8 cellular contexts compared by ENCODE assay signal in the genomic region with DNA sequence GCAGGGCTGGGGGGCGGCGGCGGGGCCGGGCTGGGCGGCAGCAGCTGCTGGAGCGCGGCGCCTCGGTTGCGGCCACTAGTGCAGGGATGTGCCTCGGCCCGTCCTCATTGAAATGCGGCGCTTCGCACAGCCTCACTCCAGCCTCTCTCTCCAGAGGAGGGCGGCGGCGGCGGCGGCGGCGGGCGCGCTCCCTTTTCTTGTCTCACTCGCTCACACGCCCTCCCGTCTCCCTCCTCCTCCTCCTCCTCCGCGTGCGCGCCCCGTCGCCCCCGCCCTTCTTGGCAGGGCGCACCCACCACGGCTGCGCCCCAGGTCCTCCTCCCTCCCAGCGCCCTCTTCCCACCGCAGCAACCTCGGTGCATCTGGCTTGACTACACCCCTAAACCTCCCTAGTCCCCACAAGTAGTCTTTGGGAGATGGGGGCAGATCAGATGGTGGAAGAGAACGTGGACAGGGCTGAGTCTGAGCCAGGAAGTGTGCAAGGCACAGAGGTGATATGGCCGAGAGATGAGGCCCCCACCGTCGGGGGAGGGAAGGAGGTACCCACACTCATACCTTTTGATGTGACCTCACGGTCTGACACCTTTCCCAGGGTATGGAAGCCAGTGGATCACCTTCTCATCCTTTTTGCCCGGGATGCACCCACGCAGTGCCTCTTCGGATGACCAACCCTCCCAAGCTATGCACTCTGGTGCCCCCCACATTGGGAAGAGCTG. TPM values are rescaled to one million over a fixed set of nuclear protein-coding genes. Genes with fewer than 3 reads are reported as not detected.
A peak's percentile ranks its signal among the peaks of the same experiment; 100 is the strongest.
DNase-seq lines count a peak whose midpoint lies in the region; ATAC-seq, FAIRE-seq and TF ChIP-seq lines count a peak whose summit lies in the region.

DCLK1 (minus strand) TSS at position 168 of the 716 bp plus-strand sequence.

- H3K9me1 ChIP-seq in keratinocyte (ENCODE audit: control insufficient read depth, extremely low read depth, insufficient read depth, low read length): no peaks in the 10 kb centered on the region

- DNase-seq in stimulated activated naive CD8-positive, alpha-beta T cell treated with anti-CD3 and anti-CD28 coated beads, Interleukin-15, amount 100 ng/mL, for 72 hours: no peak
- no peak for DNase-seq in stimulated activated naive CD8-positive, alpha-beta T cell treated with anti-CD3 and anti-CD28 coated beads, Interleukin-15, Interleukin-2, amounts not matched to agents 100 U/mL and 50 U/mL, for 24 hours
- DNase-seq in caudate nucleus (lab: John Stamatoyannopoulos, UW) (peak in 30 of 61 donors; percentile 6 to 66 (median 30)), keratinocyte (ENCODE audit: low read depth, low spot score) (no peak), left lobe of liver (ENCODE audit: low spot score) (no peak)
- no peak for DNase-seq in stimulated activated CD4-positive, alpha-beta T cell treated with anti-CD3 and anti-CD28 coated beads, Interleukin-4, amount 100 ng/mL, for 24 hours

- H3K4me3 ChIP-seq in keratinocyte (ENCODE audit: control insufficient read depth in 2 of 3, extremely low read depth in 1 of 3, insufficient read depth in 2 of 3, low read depth in 1 of 3, low read length in 3 of 3) (peak within 1 kb of the TSS in 1 of 3 experiments; percentile 9), subcutaneous abdominal adipose tissue (ENCODE audit: low read depth in 1 of 5, low read length in 5 of 5) (peak within 1 kb of the TSS; percentile 56 to 78 (median 64))

- peaks cover 0 to 7% of the 10 kb centered on the region in 2 donors for H3K9me3 Mint-ChIP-seq in stimulated activated naive CD8-positive, alpha-beta T cell treated with anti-CD3 and anti-CD28 coated beads, Interleukin-15, amount 100 ng/mL, for 72 hours

- H2AFZ ChIP-seq in keratinocyte (ENCODE audit: control insufficient read depth, low read length): no peak within 1 kb of the TSS

- no peak for FAIRE-seq in keratinocyte (lab: Jason Lieb, UNC)

- H3K4me3 Mint-ChIP-seq in stimulated activated naive CD8-positive, alpha-beta T cell treated with anti-CD3 and anti-CD28 coated beads, Interleukin-15, amount 100 ng/mL, for 72 hours: no peak within 1 kb of the TSS

- dilution Hi-C loops in keratinocyte (cut with MboI; ENCODE audit: extremely low pct_ligation_motif_present, low sequenced_read_pairs): no loop called here

- TF ChIP-seq CTCF in keratinocyte (optimal IDR thresholded peaks at IDR 0.05 in 1 of 3, IDR thresholded peaks at IDR 0.05 in 1 of 3, conservative IDR thresholded peaks at IDR 0.05 in 1 of 3; ENCODE audit: extremely low read depth in 1 of 3, insufficient read depth in 2 of 3, low read length in 3 of 3): no peak

- peak; percentile 31 for ATAC-seq in stimulated activated naive CD8-positive, alpha-beta T cell treated with anti-CD3 and anti-CD28 coated beads, Interleukin-15, amount 100 ng/mL, for 72 hours
- ATAC-seq in stimulated activated naive CD8-positive, alpha-beta T cell treated with anti-CD3 and anti-CD28 coated beads, Interleukin-15, Interleukin-2, amounts not matched to agents 100 U/mL and 50 U/mL, for 24 hours: no peak
- no peak for ATAC-seq in left lobe of liver
- ATAC-seq in GM21619 (IDR thresholded peaks at IDR 0.05; ENCODE audit: unreplicated experiment): no peak

- no peaks in the 10 kb centered on the region for H4K20me1 ChIP-seq in keratinocyte (ENCODE audit: control insufficient read depth, extremely low read depth, insufficient read depth, low read length)

- H3K36me3 ChIP-seq in keratinocyte (ENCODE audit: control insufficient read depth in 2 of 2, extremely low read depth in 1 of 2, insufficient read depth in 2 of 2, low read length in 2 of 2): no peaks in the 10 kb centered on the region
- no peaks in the 10 kb centered on the region for H3K36me3 ChIP-seq in subcutaneous abdominal adipose tissue (ENCODE audit: control insufficient read depth in 5 of 5, insufficient read depth in 5 of 5, low read length in 5 of 5)

- H3K27me3 Mint-ChIP-seq in stimulated activated naive CD8-positive, alpha-beta T cell treated with anti-CD3 and anti-CD28 coated beads, Interleukin-15, amount 100 ng/mL, for 72 hours: peaks cover 62% of the 10 kb centered on the region

- no peaks in the 10 kb centered on the region for H3K79me2 ChIP-seq in keratinocyte (ENCODE audit: control insufficient read depth, insufficient read depth, low read length)

- H3K9ac ChIP-seq in keratinocyte (ENCODE audit: control insufficient read depth, extremely low read depth, insufficient read depth, low read length): no peak within 1 kb of the TSS
- H3K9ac ChIP-seq in subcutaneous abdominal adipose tissue (ENCODE audit: low read length in 5 of 5): peak within 1 kb of the TSS in 1 of 5 donors; percentile 18

- H3K9me3 ChIP-seq in keratinocyte (ENCODE audit: control insufficient read depth, low read depth, low read length) (no peaks in the 10 kb centered on the region), subcutaneous abdominal adipose tissue (ENCODE audit: control insufficient read depth in 5 of 5, low read length in 5 of 5) (peaks cover 0 to 2% (median 0%) of the 10 kb centered on the region in 5 donors)

- H3K27ac Mint-ChIP-seq in stimulated activated naive CD8-positive, alpha-beta T cell treated with anti-CD3 and anti-CD28 coated beads, Interleukin-15, amount 100 ng/mL, for 72 hours: no peak within 1 kb of the TSS

- H3K27ac ChIP-seq in caudate nucleus (ENCODE audit: low read depth, low read length): peak within 1 kb of the TSS; percentile 26
- no peak within 1 kb of the TSS for H3K27ac ChIP-seq in keratinocyte (ENCODE audit: control insufficient read depth, insufficient read depth, low read length)
- peak within 1 kb of the TSS; percentile 60 for H3K27ac ChIP-seq in subcutaneous abdominal adipose tissue (ENCODE audit: low read depth, low read length)

- H3K4me1 ChIP-seq in keratinocyte (ENCODE audit: control insufficient read depth, extremely low read depth, insufficient read depth, low read length) (no peaks in the 10 kb centered on the region), subcutaneous abdominal adipose tissue (ENCODE audit: control insufficient read depth in 5 of 5, insufficient read depth in 5 of 5, low read length in 5 of 5) (peaks cover 0 to 17% (median 11%) of the 10 kb centered on the region in 5 donors)

- H3K27me3 ChIP-seq in keratinocyte (ENCODE audit: control insufficient read depth, extremely low read depth, insufficient read depth, low read length) (peaks cover 31% of the 10 kb centered on the region), subcutaneous abdominal adipose tissue (ENCODE audit: control insufficient read depth in 5 of 5, insufficient read depth in 4 of 5, low read length in 5 of 5) (peaks cover 0 to 20% (median 9%) of the 10 kb centered on the region in 5 donors)

- H3K4me1 Mint-ChIP-seq in stimulated activated naive CD8-positive, alpha-beta T cell treated with anti-CD3 and anti-CD28 coated beads, Interleukin-15, amount 100 ng/mL, for 72 hours: no peaks in the 10 kb centered on the region

- peak within 1 kb of the TSS; percentile 44 for H3K4me2 ChIP-seq in keratinocyte (ENCODE audit: control insufficient read depth, extremely low read depth, insufficient read depth, low read depth, low read length)

RNA-seq across cellular contexts. Expression of gene DCLK1, which starts in this region (rescaled TPM):
- 0.03 to 0.05 TPM (median 0.04 TPM) in 3 replicates for polyA plus RNA-seq in keratinocyte
- not detected for polyA plus RNA-seq in keratinocyte (2011; ENCODE audit: low read depth)
- 0.06 and 0.12 TPM in 2 replicates for polyA plus RNA-seq in keratinocyte (2011; cell fraction: cytosol; rRNA removed)
- polyA plus RNA-seq in keratinocyte (2011; cell fraction: nucleus; rRNA removed): 0.23 and 0.28 TPM in 2 replicates
- polyA plus RNA-seq in keratinocyte (2012; ENCODE audit: low replicate concordance): 0.03 and 0.05 TPM in 2 replicates
- not detected in 3 replicates for polyA minus RNA-seq in keratinocyte
- not detected for polyA minus RNA-seq in keratinocyte (2011; cell fraction: cytosol; rRNA and poly(A)+ RNA removed)
- 0.21 and 1.5 TPM in 2 replicates for polyA minus RNA-seq in keratinocyte (2011; cell fraction: nucleus; rRNA and poly(A)+ RNA removed)
- total RNA-seq in left lobe of liver: not detected
